In the genomic region with DNA sequence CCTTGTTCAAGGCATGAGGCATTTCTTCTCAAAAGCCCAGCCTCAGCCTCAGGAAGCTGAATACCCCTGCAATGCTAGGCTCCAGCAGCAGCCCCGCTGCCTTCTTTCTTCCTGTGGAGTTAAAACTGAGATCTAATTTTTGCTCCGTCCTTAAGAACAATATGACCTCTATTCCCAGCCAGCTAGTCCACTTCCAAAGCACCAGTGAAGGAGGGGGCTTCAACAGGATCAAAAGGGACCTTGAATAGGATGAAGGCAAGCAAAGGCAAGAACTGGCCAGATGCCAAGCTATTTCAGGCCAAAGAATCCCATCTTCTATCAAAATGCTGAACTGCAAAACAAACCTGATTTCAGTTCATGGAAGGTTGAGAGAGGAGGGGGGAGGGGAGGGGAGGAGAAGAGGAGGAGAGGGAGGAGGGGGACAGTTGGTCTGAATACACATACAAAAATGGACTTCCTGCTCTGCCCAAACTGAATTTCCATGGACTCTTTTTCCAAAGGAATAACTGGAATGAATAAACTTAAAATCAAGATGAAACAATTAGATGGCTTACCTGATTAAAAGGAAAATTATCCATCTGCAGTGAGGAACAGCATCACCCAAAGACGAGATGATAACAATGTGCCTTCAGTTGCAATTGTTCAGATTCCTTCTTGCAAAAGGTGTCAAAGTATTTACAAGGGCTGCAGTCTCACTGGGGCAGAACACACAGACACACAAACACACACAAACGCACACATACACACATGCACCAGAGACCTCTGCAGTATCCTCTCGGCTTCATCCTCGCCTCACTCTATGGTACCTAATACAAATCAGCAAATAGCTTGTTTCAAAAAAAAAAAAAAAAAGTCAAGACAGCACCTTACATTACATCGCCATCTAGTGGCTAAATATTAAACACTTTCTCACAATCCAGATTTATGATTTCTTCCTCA, we compare ENCODE assay signal across 1 cellular context.
TF ChIP-seq lines count a peak whose summit lies in the region.

A gene (minus strand): TSS at position 804 of the 939 bp plus-strand sequence. CDS start 54,399 bp downstream, outside the sequence.

TF ChIP-seq in WTC11, 78 proteins besides CTCF, POLR2A, EP300 and RAD21 (continued from another document):
- TF ChIP-seq, protein P1, sequence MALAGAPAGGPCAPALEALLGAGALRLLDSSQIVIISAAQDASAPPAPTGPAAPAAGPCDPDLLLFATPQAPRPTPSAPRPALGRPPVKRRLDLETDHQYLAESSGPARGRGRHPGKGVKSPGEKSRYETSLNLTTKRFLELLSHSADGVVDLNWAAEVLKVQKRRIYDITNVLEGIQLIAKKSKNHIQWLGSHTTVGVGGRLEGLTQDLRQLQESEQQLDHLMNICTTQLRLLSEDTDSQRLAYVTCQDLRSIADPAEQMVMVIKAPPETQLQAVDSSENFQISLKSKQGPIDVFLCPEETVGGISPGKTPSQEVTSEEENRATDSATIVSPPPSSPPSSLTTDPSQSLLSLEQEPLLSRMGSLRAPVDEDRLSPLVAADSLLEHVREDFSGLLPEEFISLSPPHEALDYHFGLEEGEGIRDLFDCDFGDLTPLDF (CRISPR knock-in tag; IDR thresholded peaks at IDR 0.05) = no peak
- no peak for TF ChIP-seq GRHL2 (CRISPR knock-in tag; IDR thresholded peaks at IDR 0.05; ENCODE audit: insufficient replicate concordance, severe bottlenecking)
